ENCODE assay signal across 7 cellular contexts in the genomic region with DNA sequence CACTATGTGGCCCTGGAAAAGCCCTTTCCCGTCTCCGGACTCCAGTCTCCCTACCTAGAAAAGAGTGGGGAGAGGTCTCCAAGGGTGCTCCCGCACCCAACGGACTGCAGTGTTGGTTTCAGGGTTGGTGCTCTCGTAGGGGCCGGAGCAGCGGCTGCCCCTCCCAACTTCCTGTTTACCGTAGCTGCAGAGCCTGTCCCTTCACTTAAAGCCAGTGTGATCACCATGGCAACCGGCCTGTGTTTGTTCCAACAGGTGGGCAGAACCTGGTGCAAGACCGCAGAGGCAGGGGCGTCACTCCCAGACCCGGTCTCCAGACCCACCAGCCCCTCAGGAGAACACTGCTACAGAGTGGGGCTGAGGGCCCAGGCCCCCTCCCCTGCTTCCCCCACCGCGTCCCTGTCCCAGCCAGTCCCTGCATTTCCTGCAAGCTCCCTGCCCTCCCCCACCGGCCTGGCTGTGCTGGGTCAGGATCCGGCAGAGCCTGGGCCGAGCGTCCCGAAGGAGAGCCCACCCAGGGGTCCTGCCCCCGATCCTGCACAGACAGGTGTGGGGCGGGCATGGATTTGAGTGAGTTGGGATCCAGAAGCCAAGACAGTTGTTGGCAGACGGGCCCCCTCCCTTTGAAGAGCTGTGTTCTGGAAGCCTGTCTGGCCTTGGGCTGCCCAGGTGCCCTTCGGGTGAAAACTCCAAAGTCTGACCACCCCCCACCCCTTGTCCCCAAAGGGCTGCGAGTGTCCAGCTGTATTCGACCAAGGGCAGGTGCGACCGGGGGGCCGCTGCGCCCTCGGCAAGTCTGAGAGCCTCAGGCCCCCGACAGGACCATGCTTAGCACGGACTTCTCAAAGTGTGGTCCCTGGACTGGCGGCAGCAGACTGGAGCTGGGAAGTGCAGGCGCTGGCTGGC. TPM values are rescaled to one million over a fixed set of nuclear protein-coding genes. Genes with fewer than 3 reads are reported as not detected.
DNase-seq lines count a peak whose midpoint lies in the region; ATAC-seq and TF ChIP-seq lines count a peak whose summit lies in the region.

No MANE protein-coding gene starts in this region.

- no peaks in the 10 kb centered on the region for H3K79me2 ChIP-seq in PC-9 (ENCODE audit: low read depth)

- H3K27ac ChIP-seq in PC-9 (no peak overlapping the region), body of pancreas (no peak overlapping the region)

- H3K27me3 Mint-ChIP-seq in stimulated activated naive CD8-positive, alpha-beta T cell treated with anti-CD3 and anti-CD28 coated beads, Interleukin-15, amount 100 ng/mL, for 72 hours: peaks cover 52% of the 10 kb centered on the region

- H3K36me3 ChIP-seq in PC-9 (ENCODE audit: low read depth) (no peaks in the 10 kb centered on the region), body of pancreas (replicated peaks in 1 of 2; ENCODE audit: insufficient read depth in 1 of 2, low read depth in 2 of 2) (no peaks in the 10 kb centered on the region)

- no peaks in the 10 kb centered on the region for H3K9me3 ChIP-seq in PC-9 (ENCODE audit: insufficient read depth, low read depth)
- no peaks in the 10 kb centered on the region for H3K9me3 ChIP-seq in body of pancreas

- H2AFZ ChIP-seq in PC-9: peak overlapping the region; percentile 71; the same call in 1 of the 2 replicates

- no peak overlapping the region for H3K27ac Mint-ChIP-seq in stimulated activated naive CD8-positive, alpha-beta T cell treated with anti-CD3 and anti-CD28 coated beads, Interleukin-15, amount 100 ng/mL, for 72 hours

- no peaks in the 10 kb centered on the region for H3K9me2 ChIP-seq in PC-9 (ENCODE audit: insufficient read depth)

- DNase-seq in GM10248 (ENCODE audit: extremely low spot score): peak; percentile 88
- peak; percentile 82 to 92 for DNase-seq in PC-9
- DNase-seq in body of pancreas: peak; percentile 79 to 94 (median 86)
- DNase-seq in iris pigment epithelial cell (ENCODE audit: low read depth): peak; percentile 61
- peak; percentile 37 to 60 for DNase-seq in stimulated activated naive CD8-positive, alpha-beta T cell treated with anti-CD3 and anti-CD28 coated beads, Interleukin-15, amount 100 ng/mL, for 72 hours
- no peak for DNase-seq in GDM1 (lab: John Stamatoyannopoulos, UW)

- H3K27me3 ChIP-seq in PC-9 (ENCODE audit: insufficient read depth, low read depth): no peaks in the 10 kb centered on the region
- H3K27me3 ChIP-seq in body of pancreas: peaks cover 8 to 28% of the 10 kb centered on the region in 2 donors

- H4K20me1 ChIP-seq in PC-9 (ENCODE audit: insufficient read depth): no peaks in the 10 kb centered on the region

- peaks cover 6% of the 10 kb centered on the region; the same call in 1 of the 2 replicates for H3F3A ChIP-seq in PC-9 (ENCODE audit: insufficient read depth, low read depth)

- BruUV-seq in PC-9 (replicated peaks; lab: Mats Ljungman, UMichigan): no TSS peak

- H3K4me3 ChIP-seq in PC-9 (peak overlapping the region; percentile 49; the same call in 1 of the 2 replicates), body of pancreas (no peak overlapping the region)

- peak in 1 of 3 donors; percentile 24 for TF ChIP-seq POLR2A in body of pancreas (IDR thresholded peaks at IDR 0.05)

- H3K4me1 ChIP-seq in PC-9 (replicated peaks; ENCODE audit: insufficient read depth) (peaks cover 15% of the 10 kb centered on the region), body of pancreas (peaks cover 35% of the 10 kb centered on the region)

- peak; percentile 62 for ATAC-seq in HG02938 (IDR thresholded peaks at IDR 0.05; ENCODE audit: unreplicated experiment)
- ATAC-seq in body of pancreas: peak; percentile 74
- peak; percentile 35 for ATAC-seq in stimulated activated naive CD8-positive, alpha-beta T cell treated with anti-CD3 and anti-CD28 coated beads, Interleukin-15, amount 100 ng/mL, for 72 hours

- CTCF ChIA-PET in GM10248 (lab: Yijun Ruan, JAX): interaction anchor here (0.8 to 1.5 kb wide), 3 partner anchors 8 to 31 kb away, joined by 3 to 4 read pairs (median 4); no protein-coding TSS in a partner anchor
- CTCF ChIA-PET in PC-9 (lab: Charles Lee): no interaction called here

- H3K4me2 ChIP-seq in PC-9: peak overlapping the region; percentile 82

- intact Hi-C loops in PC-9 (cut with micrococcal nuclease; ENCODE audit: unreplicated experiment): loop anchor here (5.0 kb wide), 1 partner anchor 280 kb away; a partner anchor contains a TSS
- intact Hi-C loops in body of pancreas (cut with DNase I): no loop called here

- TF ChIP-seq CTCF in GM10248 (IDR thresholded peaks at IDR 0.05; ENCODE audit: control extremely low read depth, extremely low read depth, low read depth, missing control alignments) (no peak), PC-9 (conservative IDR thresholded peaks at IDR 0.05) (no peak), body of pancreas (IDR thresholded peaks at IDR 0.05) (no peak)

- POLR2A ChIA-PET in GM10248 (lab: Yijun Ruan, JAX): interaction anchor here (0.8 kb wide), 1 partner anchor 11 kb away, joined by 3 read pairs; no protein-coding TSS in a partner anchor
- POLR2A ChIA-PET in PC-9 (lab: Charles Lee; ENCODE audit: unreplicated experiment): interaction anchor here (0.5 to 1.2 kb wide), 6 partner anchors 11 to 89 kb away, joined by 3 to 20 read pairs (median 6); a partner anchor contains a TSS

- H3K4me3 Mint-ChIP-seq in stimulated activated naive CD8-positive, alpha-beta T cell treated with anti-CD3 and anti-CD28 coated beads, Interleukin-15, amount 100 ng/mL, for 72 hours: peak overlapping the region; percentile 71 to 77

- peaks cover 43% of the 10 kb centered on the region for H3K4me1 Mint-ChIP-seq in stimulated activated naive CD8-positive, alpha-beta T cell treated with anti-CD3 and anti-CD28 coated beads, Interleukin-15, amount 100 ng/mL, for 72 hours

- H3K9me3 Mint-ChIP-seq in stimulated activated naive CD8-positive, alpha-beta T cell treated with anti-CD3 and anti-CD28 coated beads, Interleukin-15, amount 100 ng/mL, for 72 hours: no peaks in the 10 kb centered on the region

- WGBS in body of pancreas, 2 donors: 13% methylated on average over 34 of the region's 34 CpGs; no CpG with 5 or more reads in 1 of the 2 donors

RNA-seq across cellular contexts. Expression of a gene that starts 1.5 kb away (rescaled TPM):
- 35.0 and 47.3 TPM in 2 replicates for total RNA-seq in PC-9 (2021)
- total RNA-seq in body of pancreas: 10 to 100 TPM in 1 of 2 donors, 1 to 10 TPM in 1; 7.0 to 20.8 TPM

RNA-seq across cellular contexts. Expression of a gene that starts 19.7 kb away (rescaled TPM):
- total RNA-seq in PC-9 (2021) (69.5 and 108 TPM in 2 replicates), body of pancreas (10 to 100 TPM; 70.5 to 98.8 TPM)

RNA-seq across cellular contexts. Expression of a gene that starts 19.8 kb away (rescaled TPM):
- total RNA-seq in PC-9 (2021) (40.6 and 50.7 TPM in 2 replicates), body of pancreas (10 to 100 TPM; 38.1 to 98.2 TPM)

RNA-seq across cellular contexts. Expression of a gene that starts 22.5 kb away (rescaled TPM):
- total RNA-seq in PC-9 (2021): 218 and 271 TPM in 2 replicates
- 10 to 100 TPM; 25.9 to 81.7 TPM for total RNA-seq in body of pancreas
